ENCODE assay signal across 24 cellular contexts in the genomic region with DNA sequence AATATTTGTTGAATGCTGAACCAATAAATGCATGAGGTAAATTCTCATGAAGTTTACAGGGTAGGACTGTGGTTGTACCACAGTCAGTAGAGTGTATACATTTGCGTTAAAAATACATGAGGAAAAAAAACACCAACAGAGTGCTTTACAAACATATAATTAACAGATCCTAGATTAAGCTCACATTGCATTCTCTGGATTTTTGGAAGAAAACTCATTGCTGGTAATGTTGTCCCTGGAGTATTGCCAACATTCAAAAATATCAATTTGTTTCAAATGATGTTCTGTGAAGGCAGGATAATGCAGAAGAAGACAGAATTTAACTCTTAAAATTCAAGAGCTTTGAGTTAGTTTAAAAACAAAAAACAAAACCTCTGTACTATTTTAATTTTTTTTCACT.
"Had no signal": no experiment of that assay in that cellular context is flagged by ENCODE, and none has a peak within 500 bp of the region (broad histone marks: within the 10 kb centered on the region; RNA-seq: fewer than 3 reads in every experiment).

No MANE protein-coding gene starts in this region.

- H3K36me3 Mint-ChIP-seq: activated naive CD8-positive, alpha-beta T cell; brain; naive B cell had no signal

- ATAC-seq: esophagus mucosa, gastroesophageal sphincter, heart left ventricle, right cardiac atrium had no signal

- H3K9me3 Mint-ChIP-seq: activated T-helper 1 cell treated with anti-CD3 and anti-CD28 coated beads, Interleukin-12 subunit alpha, Interleukin-12 subunit beta, Interleukin-2, Interleukin-4 antibody, amounts not matched to agents 30 ng/mL and 10 ng/mL and 1 ng/mL, durations not matched to agents 14 hours and 24 hours and 36 hours; brain; naive B cell; T-helper 1 cell treated with Interleukin-12 subunit alpha and Interleukin-12 subunit beta and Interleukin-4 antibody, amounts not matched to agents 30 μg/mL and 1 μg/mL, for 36 hours had no signal

- H3K36me3 ChIP-seq: gastroesophageal sphincter, heart left ventricle, left ventricle myocardium inferior, stomach, vagina, WERI-Rb-1 had no signal

- H3K27ac Mint-ChIP-seq: activated naive CD8-positive, alpha-beta T cell; activated T-helper 1 cell treated with anti-CD3 and anti-CD28 coated beads, Interleukin-12 subunit alpha, Interleukin-12 subunit beta, Interleukin-2, Interleukin-4 antibody, amounts not matched to agents 30 ng/mL and 10 ng/mL and 1 ng/mL, durations not matched to agents 14 hours and 24 hours and 36 hours; brain; naive B cell; progenitor cell of endocrine pancreas; T-helper 1 cell treated with Interleukin-12 subunit alpha and Interleukin-12 subunit beta and Interleukin-4 antibody, amounts not matched to agents 30 μg/mL and 1 μg/mL, for 36 hours had no signal

- DNase-seq: activated CD4-positive, alpha-beta T cell treated with anti-CD3 and anti-CD28 coated beads for 1 hour; activated CD8-positive, alpha-beta memory T cell treated with anti-CD3 and anti-CD28 coated beads for 24 hours; amygdala; central memory CD4-positive, alpha-beta T cell; effector CD4-positive, alpha-beta T cell; heart left ventricle; left ventricle myocardium inferior; mammary epithelial cell; naive B cell; right cardiac atrium; stimulated activated CD4-positive, alpha-beta T cell treated with anti-CD3 and anti-CD28 coated beads, Interleukin-4, amount 100 ng/mL, for 1 hour; stomach; WERI-Rb-1 had no signal

- H3K4me3 ChIP-seq: coronary artery, gastroesophageal sphincter, heart left ventricle, left ventricle myocardium inferior, skin epidermis, stomach, vagina had no signal

- H3K27me3 ChIP-seq: gastroesophageal sphincter, heart left ventricle, stomach, vagina had no signal

- H3K27me3 Mint-ChIP-seq: activated naive CD8-positive, alpha-beta T cell; naive B cell; progenitor cell of endocrine pancreas had no signal

- H3K4me3 Mint-ChIP-seq: activated naive CD8-positive, alpha-beta T cell; activated T-helper 1 cell treated with anti-CD3 and anti-CD28 coated beads, Interleukin-12 subunit alpha, Interleukin-12 subunit beta, Interleukin-2, Interleukin-4 antibody, amounts not matched to agents 30 ng/mL and 10 ng/mL and 1 ng/mL, durations not matched to agents 14 hours and 24 hours and 36 hours; brain; naive B cell; neural crest cell; T-helper 1 cell treated with Interleukin-12 subunit alpha and Interleukin-12 subunit beta and Interleukin-4 antibody, amounts not matched to agents 30 μg/mL and 1 μg/mL, for 36 hours had no signal

- H3K9me3 ChIP-seq: gastroesophageal sphincter, stomach, vagina had no signal

- H3K4me1 Mint-ChIP-seq: brain, naive B cell, neural crest cell had no signal
